In genomic region chrX:153993079-153993478, GRCh38 we compare ENCODE assay signal across 14 cellular contexts. TPM values are rescaled to one million over a fixed set of nuclear protein-coding genes. Genes with fewer than 3 reads are reported as not detected.
DNase-seq lines count a peak whose midpoint lies in the region; ATAC-seq, FAIRE-seq and TF ChIP-seq lines count a peak whose summit lies in the region.
"Had no signal": no experiment of that assay in that cellular context is flagged by ENCODE, and none has a peak within 500 bp of the region (broad histone marks: within the 10 kb centered on the region; RNA-seq: fewer than 3 reads in every experiment).

No MANE protein-coding gene starts in this region.

- intact Hi-C loops in HepG2 (cut with micrococcal nuclease; ENCODE audit: unreplicated experiment) = no loop called here

- H3K79me2 ChIP-seq in HepG2 (ENCODE audit: insufficient read depth, low read length) = no peaks in the 10 kb centered on the region

- no peaks in the 10 kb centered on the region for H4K20me1 ChIP-seq in HepG2 (ENCODE audit: insufficient read depth, low read length)

- no peak overlapping the region for H3K27ac ChIP-seq in RWPE1
- no peak overlapping the region for H3K27ac ChIP-seq in HepG2 (ENCODE audit: extremely low read length, insufficient read depth, low read length)
- H3K27ac ChIP-seq: A549 had no signal

- H3K9me3 ChIP-seq in HepG2 (ENCODE audit: low read length) = no peaks in the 10 kb centered on the region
- H3K9me3 ChIP-seq: A549, Caco-2 had no signal

- POLR2A ChIA-PET in RWPE1 (lab: Yijun Ruan, JAX; ENCODE audit: low non-redundant PET) = no interaction called here
- POLR2A ChIA-PET in HepG2 (lab: Yijun Ruan, JAX) = no interaction called here

- no peak for TF ChIP-seq RAD21 in HepG2 (CRISPR knock-in tag; IDR thresholded peaks at IDR 0.05)

- H3K36me3 ChIP-seq in HepG2 (replicated peaks in 1 of 2; ENCODE audit: control insufficient read depth in 1 of 2, insufficient read depth in 2 of 2, low read length in 2 of 2) = no peaks in the 10 kb centered on the region

- TF ChIP-seq CTCF in RWPE1 (conservative IDR thresholded peaks at IDR 0.05; ENCODE audit: low read depth) = no peak
- TF ChIP-seq CTCF in HepG2 (CRISPR knock-in tag; IDR thresholded peaks at IDR 0.05) = no peak

- WGBS in HepG2 (ENCODE audit: low lambda C conversion rate) = 34% methylated on average over 3 of the region's 12 CpGs

- peak; percentile 84 for DNase-seq in NCI-H1694 (lab: John Stamatoyannopoulos, UW)
- peak; percentile 70 to 88 for DNase-seq in NCI-H524 (lab: John Stamatoyannopoulos, UW)
- peak; percentile 22 for DNase-seq in islet precursor cell
- DNase-seq in RWPE1 (ENCODE audit: low spot score) = no peak
- DNase-seq in HepG2 (ENCODE audit: low spot score) = no peak
- DNase-seq: Caco-2; CD8-positive, alpha-beta memory T cell; DMS79; H7 had no signal

- peaks cover 26% of the 10 kb centered on the region for H3K4me1 ChIP-seq in HepG2 (ENCODE audit: insufficient read depth, low read length)
- H3K4me1 ChIP-seq: A549, Caco-2 had no signal

- no peak overlapping the region for H3K4me3 ChIP-seq in HepG2 (replicated peaks in 1 of 3; ENCODE audit: insufficient read depth in 1 of 3, low read depth in 2 of 3, low read length in 3 of 3)
- H3K4me3 ChIP-seq: A549, GM23338 had no signal

- BruUV-seq in HepG2 (replicated peaks; lab: Mats Ljungman, UMichigan) = no TSS peak

- TF ChIP-seq POLR2A in HepG2 (IDR thresholded peaks at IDR 0.05; ENCODE audit: insufficient read depth in 1 of 2, low read depth in 2 of 2, low read length in 2 of 2) = no peak

- H2AFZ ChIP-seq in HepG2 (ENCODE audit: low read length) = no peak overlapping the region
- H2AFZ ChIP-seq: GM23338 had no signal

- no peaks in the 10 kb centered on the region for H3K27me3 ChIP-seq in HepG2 (ENCODE audit: control insufficient read depth in 1 of 2, insufficient read depth in 2 of 2, low read length in 2 of 2)

- ATAC-seq in GM19397 (IDR thresholded peaks at IDR 0.05; ENCODE audit: unreplicated experiment) = no peak
- no peak for ATAC-seq in HepG2
- ATAC-seq: A549, GM23338 had no signal

- no peak overlapping the region for H3K9ac ChIP-seq in HepG2 (ENCODE audit: insufficient read depth, low read depth, low read length)

- CTCF ChIA-PET in RWPE1 (lab: Yijun Ruan, JAX) (no interaction called here), HepG2 (lab: Yijun Ruan, JAX; ENCODE audit: low intra/inter-chr PET ratio, low total read pairs) (no interaction called here)

- TF ChIP-seq EP300 in HepG2 (IDR thresholded peaks at IDR 0.05; ENCODE audit: low read depth in 2 of 2, low read length in 2 of 2) (no peak), HepG2 (CRISPR knock-in tag; IDR thresholded peaks at IDR 0.05; ENCODE audit: borderline replicate concordance) (no peak)

- H3K4me2 ChIP-seq in HepG2 (ENCODE audit: low read depth, low read length) = no peak overlapping the region
- H3K4me2 ChIP-seq: A549, GM23338 had no signal

- FAIRE-seq in HepG2 (lab: Jason Lieb, UNC) = no peak
- FAIRE-seq: A549, G401.6, GM12891 had no signal

- in situ Hi-C loops in HepG2 (cut with HindIII; ENCODE audit: extremely low pct_ligation_motif_present, low pct_unique_long_range_greater_than_20kb) = no loop called here

RNA-seq across cellular contexts. Expression of gene TMEM187, which starts 20.5 kb away (rescaled TPM):
- total RNA-seq in HepG2 (2016; rRNA removed; fragmentation: Illumina TruSeq; extraction: Trizol) = 1.7 and 2.2 TPM in 2 replicates
- 0.40 and 0.53 TPM in 2 replicates for total RNA-seq in HepG2 (2016; cell fraction: cytosol; rRNA removed; fragmentation: Illumina TruSeq; extraction: Trizol; ENCODE audit: low read depth)
- 2.0 and 3.2 TPM in 2 replicates for total RNA-seq in HepG2 (2016; cell fraction: insoluble cytoplasmic fraction; rRNA removed; fragmentation: Illumina TruSeq; extraction: Trizol)
- 1.1 and 1.3 TPM in 2 replicates for total RNA-seq in HepG2 (2016; cell fraction: membrane; rRNA removed; fragmentation: Illumina TruSeq; extraction: Trizol)
- total RNA-seq in HepG2 (2016; cell fraction: nucleus; rRNA removed; fragmentation: Illumina TruSeq; extraction: Trizol) = 2.5 and 3.6 TPM in 2 replicates
- polyA plus RNA-seq in HepG2 (2011; rRNA removed) = 6.2 and 6.7 TPM in 2 replicates
- 7.0 and 11.0 TPM in 2 replicates for polyA plus RNA-seq in HepG2 (2011; cell fraction: cytosol; rRNA removed)
- polyA plus RNA-seq in HepG2 (2011; cell fraction: nucleus; rRNA removed) = 4.7 and 4.8 TPM in 2 replicates
- polyA plus RNA-seq in HepG2 (2012) = 5.0 and 5.4 TPM in 2 replicates
- polyA plus RNA-seq in HepG2 (2016; cell fraction: cytosol; fragmentation: Illumina TruSeq; extraction: Trizol; ENCODE audit: low read depth) = 0.63 and 0.91 TPM in 2 replicates
- 1.3 and 2.0 TPM in 2 replicates for polyA plus RNA-seq in HepG2 (2016; cell fraction: insoluble cytoplasmic fraction; fragmentation: Illumina TruSeq; extraction: Trizol; ENCODE audit: low read depth)
- 0.69 and 1.2 TPM in 2 replicates for polyA plus RNA-seq in HepG2 (2016; cell fraction: membrane; fragmentation: Illumina TruSeq; extraction: Trizol; ENCODE audit: low read depth)
- polyA plus RNA-seq in HepG2 (2016; cell fraction: nucleus; fragmentation: Illumina TruSeq; extraction: Trizol; ENCODE audit: insufficient read depth, low read depth) = 3.0 and 3.8 TPM in 2 replicates
- 9.2 and 13.1 TPM in 2 replicates for polyA minus RNA-seq in HepG2 (2011; rRNA and poly(A)+ RNA removed; ENCODE audit: low replicate concordance)
- polyA minus RNA-seq in HepG2 (2011; cell fraction: cytosol; rRNA and poly(A)+ RNA removed) = 3.5 and 3.7 TPM in 2 replicates
- polyA minus RNA-seq in HepG2 (2011; cell fraction: nucleus; rRNA and poly(A)+ RNA removed) = 1.4 and 3.5 TPM in 2 replicates

RNA-seq across cellular contexts. Expression of gene HCFC1, which starts 21.5 kb away (rescaled TPM):
- 17.8 and 24.0 TPM in 2 replicates for total RNA-seq in HepG2 (2016; rRNA removed; fragmentation: Illumina TruSeq; extraction: Trizol)
- total RNA-seq in HepG2 (2016; cell fraction: cytosol; rRNA removed; fragmentation: Illumina TruSeq; extraction: Trizol; ENCODE audit: low read depth) = 3.1 and 3.2 TPM in 2 replicates
- total RNA-seq in HepG2 (2016; cell fraction: insoluble cytoplasmic fraction; rRNA removed; fragmentation: Illumina TruSeq; extraction: Trizol) = 18.3 and 20.3 TPM in 2 replicates
- total RNA-seq in HepG2 (2016; cell fraction: membrane; rRNA removed; fragmentation: Illumina TruSeq; extraction: Trizol) = 11.9 and 12.8 TPM in 2 replicates
- total RNA-seq in HepG2 (2016; cell fraction: nucleus; rRNA removed; fragmentation: Illumina TruSeq; extraction: Trizol) = 17.9 and 21.9 TPM in 2 replicates
- polyA plus RNA-seq in HepG2 (2011; rRNA removed) = 5.8 TPM in 2 replicates
- 4.6 and 5.7 TPM in 2 replicates for polyA plus RNA-seq in HepG2 (2011; cell fraction: cytosol; rRNA removed)
- polyA plus RNA-seq in HepG2 (2011; cell fraction: nucleus; rRNA removed) = 27.7 and 34.4 TPM in 2 replicates
- 18.3 and 21.2 TPM in 2 replicates for polyA plus RNA-seq in HepG2 (2012)
- 2.2 and 2.6 TPM in 2 replicates for polyA plus RNA-seq in HepG2 (2016; cell fraction: cytosol; fragmentation: Illumina TruSeq; extraction: Trizol; ENCODE audit: low read depth)
- polyA plus RNA-seq in HepG2 (2016; cell fraction: insoluble cytoplasmic fraction; fragmentation: Illumina TruSeq; extraction: Trizol; ENCODE audit: low read depth) = 32.5 and 46.4 TPM in 2 replicates
- polyA plus RNA-seq in HepG2 (2016; cell fraction: membrane; fragmentation: Illumina TruSeq; extraction: Trizol; ENCODE audit: low read depth) = 7.0 and 9.4 TPM in 2 replicates
- 60.1 and 68.4 TPM in 2 replicates for polyA plus RNA-seq in HepG2 (2016; cell fraction: nucleus; fragmentation: Illumina TruSeq; extraction: Trizol; ENCODE audit: insufficient read depth, low read depth)
- 16.9 and 25.4 TPM in 2 replicates for polyA minus RNA-seq in HepG2 (2011; rRNA and poly(A)+ RNA removed; ENCODE audit: low replicate concordance)
- 17.9 and 19.6 TPM in 2 replicates for polyA minus RNA-seq in HepG2 (2011; cell fraction: cytosol; rRNA and poly(A)+ RNA removed)
- polyA minus RNA-seq in HepG2 (2011; cell fraction: nucleus; rRNA and poly(A)+ RNA removed) = 10.3 and 14.4 TPM in 2 replicates

RNA-seq across cellular contexts. Expression of gene IRAK1, which starts 26.6 kb away (rescaled TPM):
- total RNA-seq in HepG2 (2016; rRNA removed; fragmentation: Illumina TruSeq; extraction: Trizol) = 69.8 and 77.3 TPM in 2 replicates
- 104 and 121 TPM in 2 replicates for total RNA-seq in HepG2 (2016; cell fraction: cytosol; rRNA removed; fragmentation: Illumina TruSeq; extraction: Trizol; ENCODE audit: low read depth)
- 57.7 and 81.1 TPM in 2 replicates for total RNA-seq in HepG2 (2016; cell fraction: insoluble cytoplasmic fraction; rRNA removed; fragmentation: Illumina TruSeq; extraction: Trizol)
- total RNA-seq in HepG2 (2016; cell fraction: membrane; rRNA removed; fragmentation: Illumina TruSeq; extraction: Trizol) = 244 and 255 TPM in 2 replicates
- 35.1 and 36.4 TPM in 2 replicates for total RNA-seq in HepG2 (2016; cell fraction: nucleus; rRNA removed; fragmentation: Illumina TruSeq; extraction: Trizol)
- 57.7 and 83.5 TPM in 2 replicates for polyA plus RNA-seq in HepG2 (2011; rRNA removed)
- 47.6 and 67.3 TPM in 2 replicates for polyA plus RNA-seq in HepG2 (2011; cell fraction: cytosol; rRNA removed)
- 59.5 and 63.5 TPM in 2 replicates for polyA plus RNA-seq in HepG2 (2011; cell fraction: nucleus; rRNA removed)
- 65.5 and 87.1 TPM in 2 replicates for polyA plus RNA-seq in HepG2 (2012)
- 148 and 150 TPM in 2 replicates for polyA plus RNA-seq in HepG2 (2016; cell fraction: cytosol; fragmentation: Illumina TruSeq; extraction: Trizol; ENCODE audit: low read depth)
- polyA plus RNA-seq in HepG2 (2016; cell fraction: insoluble cytoplasmic fraction; fragmentation: Illumina TruSeq; extraction: Trizol; ENCODE audit: low read depth) = 80.3 and 99.3 TPM in 2 replicates
- polyA plus RNA-seq in HepG2 (2016; cell fraction: membrane; fragmentation: Illumina TruSeq; extraction: Trizol; ENCODE audit: low read depth) = 244 and 277 TPM in 2 replicates
- 93.5 and 94.6 TPM in 2 replicates for polyA plus RNA-seq in HepG2 (2016; cell fraction: nucleus; fragmentation: Illumina TruSeq; extraction: Trizol; ENCODE audit: insufficient read depth, low read depth)
- polyA minus RNA-seq in HepG2 (2011; rRNA and poly(A)+ RNA removed; ENCODE audit: low replicate concordance) = 195 and 354 TPM in 2 replicates
- polyA minus RNA-seq in HepG2 (2011; cell fraction: cytosol; rRNA and poly(A)+ RNA removed) = 79.8 and 83.1 TPM in 2 replicates
- polyA minus RNA-seq in HepG2 (2011; cell fraction: nucleus; rRNA and poly(A)+ RNA removed) = 16.6 and 21.8 TPM in 2 replicates

RNA-seq across cellular contexts. Expression of gene RENBP, which starts 48.6 kb away (rescaled TPM):
- total RNA-seq in HepG2 (2016; rRNA removed; fragmentation: Illumina TruSeq; extraction: Trizol) = 0.77 and 1.4 TPM in 2 replicates
- total RNA-seq in HepG2 (2016; cell fraction: cytosol; rRNA removed; fragmentation: Illumina TruSeq; extraction: Trizol; ENCODE audit: low read depth) = not detected in 2 replicates
- total RNA-seq in HepG2 (2016; cell fraction: insoluble cytoplasmic fraction; rRNA removed; fragmentation: Illumina TruSeq; extraction: Trizol) = 0.48 and 1.3 TPM in 2 replicates
- 0.31 and 0.34 TPM in 2 replicates for total RNA-seq in HepG2 (2016; cell fraction: membrane; rRNA removed; fragmentation: Illumina TruSeq; extraction: Trizol)
- 0.78 and 1.4 TPM in 2 replicates for total RNA-seq in HepG2 (2016; cell fraction: nucleus; rRNA removed; fragmentation: Illumina TruSeq; extraction: Trizol)
- 2.0 and 2.6 TPM in 2 replicates for polyA plus RNA-seq in HepG2 (2011; rRNA removed)
- polyA plus RNA-seq in HepG2 (2011; cell fraction: cytosol; rRNA removed) = 2.7 and 3.2 TPM in 2 replicates
- 7.0 and 9.2 TPM in 2 replicates for polyA plus RNA-seq in HepG2 (2011; cell fraction: nucleus; rRNA removed)
- polyA plus RNA-seq in HepG2 (2012) = 1.5 and 2.1 TPM in 2 replicates
- polyA plus RNA-seq in HepG2 (2016; cell fraction: cytosol; fragmentation: Illumina TruSeq; extraction: Trizol; ENCODE audit: low read depth) = 0.29 and 0.48 TPM in 2 replicates
- polyA plus RNA-seq in HepG2 (2016; cell fraction: insoluble cytoplasmic fraction; fragmentation: Illumina TruSeq; extraction: Trizol; ENCODE audit: low read depth) = 0.72 and 1.8 TPM in 2 replicates
- polyA plus RNA-seq in HepG2 (2016; cell fraction: membrane; fragmentation: Illumina TruSeq; extraction: Trizol; ENCODE audit: low read depth) = 0.16 and 0.45 TPM in 2 replicates
- polyA plus RNA-seq in HepG2 (2016; cell fraction: nucleus; fragmentation: Illumina TruSeq; extraction: Trizol; ENCODE audit: insufficient read depth, low read depth) = 0.89 and 1.6 TPM in 2 replicates
- polyA minus RNA-seq in HepG2 (2011; rRNA and poly(A)+ RNA removed; ENCODE audit: low replicate concordance) = 3.3 TPM in 1 of 2 replicates, not detected in the other
- 0.53 and 1.5 TPM in 2 replicates for polyA minus RNA-seq in HepG2 (2011; cell fraction: cytosol; rRNA and poly(A)+ RNA removed)
- 1.6 and 1.7 TPM in 2 replicates for polyA minus RNA-seq in HepG2 (2011; cell fraction: nucleus; rRNA and poly(A)+ RNA removed)
- polyA plus RNA-seq: A549; CD8-positive, alpha-beta memory T cell had no signal

RNA-seq across cellular contexts. Expression of gene NAA10, which starts 58.2 kb away (rescaled TPM):
- 51.1 and 51.7 TPM in 2 replicates for total RNA-seq in HepG2 (2016; rRNA removed; fragmentation: Illumina TruSeq; extraction: Trizol)
- total RNA-seq in HepG2 (2016; cell fraction: cytosol; rRNA removed; fragmentation: Illumina TruSeq; extraction: Trizol; ENCODE audit: low read depth) = 55.8 and 62.5 TPM in 2 replicates
- 47.6 and 50.9 TPM in 2 replicates for total RNA-seq in HepG2 (2016; cell fraction: insoluble cytoplasmic fraction; rRNA removed; fragmentation: Illumina TruSeq; extraction: Trizol)
- 52.1 and 59.2 TPM in 2 replicates for total RNA-seq in HepG2 (2016; cell fraction: membrane; rRNA removed; fragmentation: Illumina TruSeq; extraction: Trizol)
- 27.3 and 30.2 TPM in 2 replicates for total RNA-seq in HepG2 (2016; cell fraction: nucleus; rRNA removed; fragmentation: Illumina TruSeq; extraction: Trizol)
- polyA plus RNA-seq in HepG2 (2011; rRNA removed) = 49.1 and 49.2 TPM in 2 replicates
- 61.9 and 80.7 TPM in 2 replicates for polyA plus RNA-seq in HepG2 (2011; cell fraction: cytosol; rRNA removed)
- polyA plus RNA-seq in HepG2 (2011; cell fraction: nucleus; rRNA removed) = 84.9 and 98.2 TPM in 2 replicates
- polyA plus RNA-seq in HepG2 (2012) = 45.4 and 52.3 TPM in 2 replicates
- 168 and 195 TPM in 2 replicates for polyA plus RNA-seq in HepG2 (2016; cell fraction: cytosol; fragmentation: Illumina TruSeq; extraction: Trizol; ENCODE audit: low read depth)
- 99.2 and 109 TPM in 2 replicates for polyA plus RNA-seq in HepG2 (2016; cell fraction: insoluble cytoplasmic fraction; fragmentation: Illumina TruSeq; extraction: Trizol; ENCODE audit: low read depth)
- polyA plus RNA-seq in HepG2 (2016; cell fraction: membrane; fragmentation: Illumina TruSeq; extraction: Trizol; ENCODE audit: low read depth) = 92.8 and 108 TPM in 2 replicates
- 92.2 and 97.8 TPM in 2 replicates for polyA plus RNA-seq in HepG2 (2016; cell fraction: nucleus; fragmentation: Illumina TruSeq; extraction: Trizol; ENCODE audit: insufficient read depth, low read depth)
- polyA minus RNA-seq in HepG2 (2011; rRNA and poly(A)+ RNA removed; ENCODE audit: low replicate concordance) = 30.3 and 98.8 TPM in 2 replicates
- polyA minus RNA-seq in HepG2 (2011; cell fraction: cytosol; rRNA and poly(A)+ RNA removed) = 14.6 and 17.3 TPM in 2 replicates
- 23.7 and 25.0 TPM in 2 replicates for polyA minus RNA-seq in HepG2 (2011; cell fraction: nucleus; rRNA and poly(A)+ RNA removed)

Comparison
In these comparisons a context has a peak if more than half of its experiments do, and no peak if none do; other contexts are left out.
1. DNase-seq: peak in NCI-H1694 (single experiment), NCI-H524 (2 of 2) and islet precursor cell (single experiment); none in RWPE1 (single experiment) and HepG2 (single experiment).